In genomic region chr6:42010185-42010872, GRCh38 we compare ENCODE assay signal across 8 cellular contexts. TPM values are rescaled to one million over a fixed set of nuclear protein-coding genes. Genes with fewer than 3 reads are reported as not detected.
DNase-seq lines count a peak whose midpoint lies in the region; ATAC-seq and TF ChIP-seq lines count a peak whose summit lies in the region.

No MANE protein-coding gene starts in this region.

- CTCF ChIA-PET in MCF 10A (lab: Yijun Ruan, JAX) = interaction anchor here (0.6 to 0.8 kb wide), 2 partner anchors 29 to 34 kb away, joined by 3 to 4 read pairs; no protein-coding TSS in a partner anchor

- peak overlapping the region; percentile 72 for H3K4me3 Mint-ChIP-seq in activated CD4-positive, alpha-beta T cell treated with anti-CD3 and anti-CD28 coated beads, Interleukin-2, amount 10 ng/mL, durations not matched to agents 24 days and 14 days
- H3K4me3 Mint-ChIP-seq in chondrocyte (ENCODE audit: unreplicated experiment) (no peak overlapping the region), MCF 10A (ENCODE audit: unreplicated experiment) (no peak overlapping the region)

- H3K36me3 Mint-ChIP-seq in activated CD4-positive, alpha-beta T cell treated with anti-CD3 and anti-CD28 coated beads, Interleukin-2, amount 10 ng/mL, durations not matched to agents 24 days and 14 days (ENCODE audit: low read depth) = peaks cover 27% of the 10 kb centered on the region
- H3K36me3 Mint-ChIP-seq in chondrocyte (ENCODE audit: low read depth) = peaks cover 1% of the 10 kb centered on the region
- H3K36me3 Mint-ChIP-seq in MCF 10A (ENCODE audit: insufficient read depth, unreplicated experiment) = peaks cover 61% of the 10 kb centered on the region

- ATAC-seq in HG03432 (IDR thresholded peaks at IDR 0.05; ENCODE audit: unreplicated experiment) = no peak

- H3K27me3 Mint-ChIP-seq in activated CD4-positive, alpha-beta T cell treated with anti-CD3 and anti-CD28 coated beads, Interleukin-2, amount 10 ng/mL, durations not matched to agents 24 days and 14 days = no peaks in the 10 kb centered on the region
- H3K27me3 Mint-ChIP-seq in chondrocyte (ENCODE audit: low read depth) (no peaks in the 10 kb centered on the region), MCF 10A (ENCODE audit: insufficient read depth, unreplicated experiment) (no peaks in the 10 kb centered on the region)

- H3K9me3 Mint-ChIP-seq in activated CD4-positive, alpha-beta T cell treated with anti-CD3 and anti-CD28 coated beads, Interleukin-2, amount 10 ng/mL, durations not matched to agents 24 days and 14 days = peaks cover 3% of the 10 kb centered on the region
- no peaks in the 10 kb centered on the region for H3K9me3 Mint-ChIP-seq in chondrocyte (ENCODE audit: low read depth)
- H3K9me3 Mint-ChIP-seq in MCF 10A (ENCODE audit: unreplicated experiment) = no peaks in the 10 kb centered on the region

- no TSS peak for BruUV-seq in MCF 10A (replicated peaks; lab: Mats Ljungman, UMichigan)

- POLR2A ChIA-PET in MCF 10A (lab: Yijun Ruan, JAX) = no interaction called here

- TF ChIP-seq CTCF in chondrocyte (IDR thresholded peaks at IDR 0.05) (no peak), MCF 10A (IDR thresholded peaks at IDR 0.05; ENCODE audit: unreplicated experiment) (no peak)

- H3K4me1 Mint-ChIP-seq in activated CD4-positive, alpha-beta T cell treated with anti-CD3 and anti-CD28 coated beads, Interleukin-2, amount 10 ng/mL, durations not matched to agents 24 days and 14 days = peaks cover 62% of the 10 kb centered on the region
- H3K4me1 Mint-ChIP-seq in chondrocyte (ENCODE audit: low read depth) = peaks cover 22% of the 10 kb centered on the region
- H3K4me1 Mint-ChIP-seq in MCF 10A (ENCODE audit: insufficient read depth, unreplicated experiment) = no peaks in the 10 kb centered on the region

- H3K27ac Mint-ChIP-seq in activated CD4-positive, alpha-beta T cell treated with anti-CD3 and anti-CD28 coated beads, Interleukin-2, amount 10 ng/mL, durations not matched to agents 24 days and 14 days = peak overlapping the region; percentile 90
- no peak overlapping the region for H3K27ac Mint-ChIP-seq in chondrocyte (ENCODE audit: unreplicated experiment)
- H3K27ac Mint-ChIP-seq in MCF 10A (ENCODE audit: low read depth, unreplicated experiment) = no peak overlapping the region

- peak; percentile 77 for DNase-seq in activated CD4-positive, alpha-beta T cell treated with anti-CD3 and anti-CD28 coated beads, Interleukin-2, amount 10 ng/mL, durations not matched to agents 24 days and 14 days
- DNase-seq in activated CD4-positive, alpha-beta T cell treated with anti-CD3 and anti-CD28 coated beads for 1 hour = no peak
- DNase-seq in NCI-H510A treated with DMSO at 0.1 percent for 48 hours (lab: John Stamatoyannopoulos, UW) = peak; percentile 86
- peak; percentile 61 for DNase-seq in chondrocyte (ENCODE audit: low spot score)
- DNase-seq in retina = peak; percentile 8
- DNase-seq in cortex of kidney (lab: John Stamatoyannopoulos, UW) = no peak
- no peak for DNase-seq in MCF 10A (ENCODE audit: unreplicated experiment)

- intact Hi-C loops in activated CD4-positive, alpha-beta T cell treated with anti-CD3 and anti-CD28 coated beads, Interleukin-2, amount 10 ng/mL, durations not matched to agents 24 days and 14 days (cut with micrococcal nuclease) = loop anchor here (2.0 to 5.0 kb wide), 2 partner anchors 33 to 70 kb away; partner anchors contain the start of gene CCND3
- intact Hi-C loops in MCF 10A (cut with micrococcal nuclease) = no loop called here

RNA-seq across cellular contexts. Expression of gene TAF8, which starts 40.0 kb away (rescaled TPM):
- 38.1 and 38.7 TPM in 2 replicates for total RNA-seq in activated CD4-positive, alpha-beta T cell treated with anti-CD3 and anti-CD28 coated beads, Interleukin-2, amount 10 ng/mL, durations not matched to agents 24 days and 14 days
- total RNA-seq in chondrocyte = 17.0 to 20.4 TPM (median 17.2 TPM) in 3 replicates
- 23.8 and 25.8 TPM in 2 replicates for total RNA-seq in MCF 10A (2022)

Comparison
In these comparisons a context has a peak if more than half of its experiments do, and no peak if none do; other contexts are left out.
1. DNase-seq: peak in activated CD4-positive, alpha-beta T cell treated with anti-CD3 and anti-CD28 coated beads, Interleukin-2, amount 10 ng/mL, durations not matched to agents 24 days and 14 days (single experiment), NCI-H510A treated with DMSO at 0.1 percent for 48 hours (single experiment), chondrocyte (single experiment) and retina (single experiment); none in activated CD4-positive, alpha-beta T cell treated with anti-CD3 and anti-CD28 coated beads for 1 hour (single experiment), cortex of kidney (single experiment) and MCF 10A (single experiment).